In the genomic region with DNA sequence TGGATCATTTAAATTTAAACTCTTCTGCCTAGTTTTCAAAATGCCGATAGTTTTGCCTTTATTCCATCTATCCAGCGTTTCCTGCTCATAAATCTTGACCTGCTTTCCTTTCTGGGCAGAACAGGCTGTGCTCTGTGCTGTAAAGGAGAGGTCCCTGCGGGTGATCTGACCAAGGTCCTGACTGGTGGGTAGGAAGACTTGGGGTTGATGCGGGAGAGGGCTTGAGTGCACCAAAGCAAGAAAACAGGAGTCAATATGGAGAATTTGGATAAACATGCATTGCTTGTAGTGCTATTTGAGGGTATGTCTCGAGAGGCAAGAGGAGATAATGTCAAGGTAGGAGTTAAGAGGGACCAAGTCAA, we compare ENCODE assay signal across 15 cellular contexts.
DNase-seq lines count a peak whose midpoint lies in the region; ATAC-seq, FAIRE-seq and TF ChIP-seq lines count a peak whose summit lies in the region.
"Had no signal": no experiment of that assay in that cellular context is flagged by ENCODE, and none has a peak within 500 bp of the region (broad histone marks: within the 10 kb centered on the region; RNA-seq: fewer than 3 reads in every experiment).

No MANE protein-coding gene starts in this region.

- H2AFZ ChIP-seq in GM23338 = no peak overlapping the region

- H3K27me3 ChIP-seq in GM23338 (ENCODE audit: insufficient read depth) = no peaks in the 10 kb centered on the region
- no peaks in the 10 kb centered on the region for H3K27me3 ChIP-seq in tibial nerve
- H3K27me3 ChIP-seq: body of pancreas had no signal

- H3K36me3 ChIP-seq in GM23338 (ENCODE audit: insufficient read depth) = no peaks in the 10 kb centered on the region
- no peaks in the 10 kb centered on the region for H3K36me3 ChIP-seq in tibial nerve

- H3K4me1 Mint-ChIP-seq in GM23338 = peaks cover 34% of the 10 kb centered on the region
- H3K4me1 Mint-ChIP-seq in activated naive CD8-positive, alpha-beta T cell treated with anti-CD3 and anti-CD28 coated beads for 36 hours = peaks cover 7% of the 10 kb centered on the region

- no peaks in the 10 kb centered on the region for H3K4me1 ChIP-seq in GM23338 (ENCODE audit: insufficient read depth)
- peaks cover 0 to 5% (median 0%) of the 10 kb centered on the region in 4 donors for H3K4me1 ChIP-seq in tibial nerve
- H3K4me1 ChIP-seq: body of pancreas had no signal

- H3K79me2 ChIP-seq in GM23338 (replicated peaks; ENCODE audit: insufficient read depth) = no peaks in the 10 kb centered on the region

- H3F3A ChIP-seq in GM23338 (replicated peaks; ENCODE audit: low read depth) = no peaks in the 10 kb centered on the region

- TF ChIP-seq EP300 in tibial nerve (IDR thresholded peaks at IDR 0.05) = no peak

- no peak overlapping the region for H3K4me3 ChIP-seq in GM23338
- no peak overlapping the region for H3K4me3 ChIP-seq in fibroblast of pulmonary artery (replicated peaks; ENCODE audit: low read depth, low read length)
- H3K4me3 ChIP-seq in tibial nerve = no peak overlapping the region
- H3K4me3 ChIP-seq: body of pancreas had no signal

- 54 to 60% methylated on average over 5 of the region's 5 CpGs for WGBS in tibial nerve, 2 donors

- no peak overlapping the region for H3K4me3 Mint-ChIP-seq in GM23338
- H3K4me3 Mint-ChIP-seq in activated naive CD8-positive, alpha-beta T cell treated with anti-CD3 and anti-CD28 coated beads for 36 hours = no peak overlapping the region

- no peak overlapping the region for H3K27ac ChIP-seq in GM23338 (ENCODE audit: low read depth)
- no peak overlapping the region for H3K27ac ChIP-seq in tibial nerve
- H3K27ac ChIP-seq: body of pancreas had no signal

- ATAC-seq in GM18517 (IDR thresholded peaks at IDR 0.05; ENCODE audit: unreplicated experiment) (peak; percentile 18), GM23338 (peak; percentile 58), HG03439 (IDR thresholded peaks at IDR 0.05; ENCODE audit: unreplicated experiment) (peak; percentile 3)
- ATAC-seq: body of pancreas, HepG2 had no signal

- no peaks in the 10 kb centered on the region for H3K9me3 ChIP-seq in tibial nerve
- H3K9me3 ChIP-seq: body of pancreas had no signal

- H3K4me2 ChIP-seq in GM23338 = no peak overlapping the region

- TF ChIP-seq POLR2A in tibial nerve (IDR thresholded peaks at IDR 0.05) = no peak

- TF ChIP-seq CTCF in GM23338 (conservative IDR thresholded peaks at IDR 0.05; ENCODE audit: low read depth in 2 of 2) = no peak
- TF ChIP-seq CTCF in fibroblast of pulmonary artery (IDR thresholded peaks at IDR 0.05; ENCODE audit: low read length, missing control alignments) = no peak
- no peak for TF ChIP-seq CTCF in tibial nerve (IDR thresholded peaks at IDR 0.05)

- DNase-seq in GM23338 (ENCODE audit: low spot score) = no peak
- DNase-seq in fibroblast of pulmonary artery (ENCODE audit: low read depth) = peak; percentile 31
- no peak for DNase-seq in urothelium cell line (ENCODE audit: low spot score)
- no peak for DNase-seq in activated naive CD8-positive, alpha-beta T cell treated with anti-CD3 and anti-CD28 coated beads for 36 hours
- no peak for DNase-seq in NCI-H187 treated with DMSO at 0.1 percent for 48 hours (lab: John Stamatoyannopoulos, UW)
- DNase-seq in tibial nerve (ENCODE audit: low spot score in 2 of 2) = no peak
- DNase-seq: activated T-cell treated with anti-CD3 and anti-CD28 coated beads, Interleukin-2, amount 50 U/mL, for 72 hours; body of pancreas; effector CD4-positive, alpha-beta T cell; NCI-H1694 treated with DMSO at 0.1 percent for 48 hours; NCI-H82 had no signal

- no peaks in the 10 kb centered on the region for H3K9me2 ChIP-seq in GM23338 (ENCODE audit: insufficient read depth)

- no peak for FAIRE-seq in urothelium cell line (lab: Jason Lieb, UNC)
- FAIRE-seq: HepG2 had no signal

- H3K36me3 Mint-ChIP-seq in GM23338 (ENCODE audit: low read depth) = no peaks in the 10 kb centered on the region; the same call in 2 of the 3 replicates
- no peaks in the 10 kb centered on the region for H3K36me3 Mint-ChIP-seq in activated naive CD8-positive, alpha-beta T cell treated with anti-CD3 and anti-CD28 coated beads for 36 hours
- H3K36me3 Mint-ChIP-seq: CD14-positive monocyte had no signal

- H3K27me3 Mint-ChIP-seq in GM23338 (ENCODE audit: insufficient read depth, low read depth, poor library complexity) = peaks cover 3% of the 10 kb centered on the region
- H3K27me3 Mint-ChIP-seq in activated naive CD8-positive, alpha-beta T cell treated with anti-CD3 and anti-CD28 coated beads for 36 hours = peaks cover 40% of the 10 kb centered on the region

- no peaks in the 10 kb centered on the region for H3K9me3 Mint-ChIP-seq in GM23338
- no peaks in the 10 kb centered on the region for H3K9me3 Mint-ChIP-seq in activated naive CD8-positive, alpha-beta T cell treated with anti-CD3 and anti-CD28 coated beads for 36 hours

- no peaks in the 10 kb centered on the region for H4K20me1 ChIP-seq in GM23338 (replicated peaks; ENCODE audit: insufficient read depth)

- H3K27ac Mint-ChIP-seq in GM23338 = no peak overlapping the region
- H3K27ac Mint-ChIP-seq in activated naive CD8-positive, alpha-beta T cell treated with anti-CD3 and anti-CD28 coated beads for 36 hours = no peak overlapping the region

TF ChIP-seq in GM23338, 12 proteins besides CTCF, POLR2A, EP300 and RAD21:
- no peak for TF ChIP-seq JUNB (IDR thresholded peaks at IDR 0.05; ENCODE audit: unreplicated experiment)
- TF ChIP-seq, protein P1, sequence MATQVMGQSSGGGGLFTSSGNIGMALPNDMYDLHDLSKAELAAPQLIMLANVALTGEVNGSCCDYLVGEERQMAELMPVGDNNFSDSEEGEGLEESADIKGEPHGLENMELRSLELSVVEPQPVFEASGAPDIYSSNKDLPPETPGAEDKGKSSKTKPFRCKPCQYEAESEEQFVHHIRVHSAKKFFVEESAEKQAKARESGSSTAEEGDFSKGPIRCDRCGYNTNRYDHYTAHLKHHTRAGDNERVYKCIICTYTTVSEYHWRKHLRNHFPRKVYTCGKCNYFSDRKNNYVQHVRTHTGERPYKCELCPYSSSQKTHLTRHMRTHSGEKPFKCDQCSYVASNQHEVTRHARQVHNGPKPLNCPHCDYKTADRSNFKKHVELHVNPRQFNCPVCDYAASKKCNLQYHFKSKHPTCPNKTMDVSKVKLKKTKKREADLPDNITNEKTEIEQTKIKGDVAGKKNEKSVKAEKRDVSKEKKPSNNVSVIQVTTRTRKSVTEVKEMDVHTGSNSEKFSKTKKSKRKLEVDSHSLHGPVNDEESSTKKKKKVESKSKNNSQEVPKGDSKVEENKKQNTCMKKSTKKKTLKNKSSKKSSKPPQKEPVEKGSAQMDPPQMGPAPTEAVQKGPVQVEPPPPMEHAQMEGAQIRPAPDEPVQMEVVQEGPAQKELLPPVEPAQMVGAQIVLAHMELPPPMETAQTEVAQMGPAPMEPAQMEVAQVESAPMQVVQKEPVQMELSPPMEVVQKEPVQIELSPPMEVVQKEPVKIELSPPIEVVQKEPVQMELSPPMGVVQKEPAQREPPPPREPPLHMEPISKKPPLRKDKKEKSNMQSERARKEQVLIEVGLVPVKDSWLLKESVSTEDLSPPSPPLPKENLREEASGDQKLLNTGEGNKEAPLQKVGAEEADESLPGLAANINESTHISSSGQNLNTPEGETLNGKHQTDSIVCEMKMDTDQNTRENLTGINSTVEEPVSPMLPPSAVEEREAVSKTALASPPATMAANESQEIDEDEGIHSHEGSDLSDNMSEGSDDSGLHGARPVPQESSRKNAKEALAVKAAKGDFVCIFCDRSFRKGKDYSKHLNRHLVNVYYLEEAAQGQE (IDR thresholded peaks at IDR 0.05; ENCODE audit: unreplicated experiment) = peak; percentile 54

Comparison
In these comparisons a context has a peak if more than half of its experiments do, and no peak if none do; other contexts are left out.
1. ATAC-seq: peak in every context shown above with its lines; median percentile 58 in GM23338; 18 in GM18517; 3 in HG03439.